In the genomic region with DNA sequence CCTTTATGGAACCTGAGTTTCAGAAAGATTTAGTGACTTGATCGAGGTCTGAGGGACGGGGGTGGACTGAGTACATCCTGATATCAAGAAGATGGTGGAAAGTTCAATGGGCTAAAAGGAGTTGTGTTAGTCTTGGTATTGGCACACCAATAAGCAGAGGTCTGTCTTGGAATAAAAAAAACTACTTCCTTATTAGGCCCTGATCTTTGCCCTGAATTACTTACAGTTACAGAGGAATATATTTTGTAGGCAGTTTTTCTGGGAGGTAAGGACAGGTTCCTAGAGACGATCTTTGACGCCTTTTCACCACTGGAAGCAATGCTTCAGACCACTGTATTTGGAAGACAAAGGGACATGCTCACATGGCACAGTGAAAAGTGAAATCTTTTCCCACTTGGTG, we compare ENCODE assay signal across 10 cellular contexts. TPM values are rescaled to one million over a fixed set of nuclear protein-coding genes. Genes with fewer than 3 reads are reported as not detected.
DNase-seq lines count a peak whose midpoint lies in the region; ATAC-seq, FAIRE-seq and TF ChIP-seq lines count a peak whose summit lies in the region.
"Had no signal": no experiment of that assay in that cellular context is flagged by ENCODE, and none has a peak within 500 bp of the region (broad histone marks: within the 10 kb centered on the region; RNA-seq: fewer than 3 reads in every experiment).

No MANE protein-coding gene starts in this region.

- H3K4me2 ChIP-seq in A549 (peak overlapping the region; percentile 79), HCT116 (ENCODE audit: low read length) (peak overlapping the region; percentile 72), mesendoderm (ENCODE audit: low read length) (no peak overlapping the region)

- no peaks in the 10 kb centered on the region for H4K20me1 ChIP-seq in HCT116 (ENCODE audit: insufficient read depth)

- H2AFZ ChIP-seq in HCT116 (ENCODE audit: low read depth, low read length, poor library complexity, severe bottlenecking) = peak overlapping the region; percentile 78

- H3K4me1 ChIP-seq in A549 (peaks cover 6% of the 10 kb centered on the region), HCT116 (ENCODE audit: control insufficient read depth in 1 of 2, insufficient read depth in 2 of 2, low read length in 2 of 2) (peaks cover 11 to 24% of the 10 kb centered on the region in 2 experiments), mesendoderm (ENCODE audit: control insufficient read depth, low read depth, low read length) (no peaks in the 10 kb centered on the region)

- no peak overlapping the region for H4K8ac ChIP-seq in mesendoderm (ENCODE audit: low read depth, low read length)

- peak overlapping the region; percentile 16 for H3K4ac ChIP-seq in mesendoderm (ENCODE audit: low read depth, low read length)

- TF ChIP-seq POLR2A in A549 (IDR thresholded peaks at IDR 0.05; ENCODE audit: low read length) (no peak), HCT116 (IDR thresholded peaks at IDR 0.05; ENCODE audit: borderline replicate concordance, extremely low read depth, insufficient read depth, insufficient read length) (no peak)

- no peak overlapping the region for H3K23ac ChIP-seq in mesendoderm (ENCODE audit: low read length)

- H3K56ac ChIP-seq in mesendoderm (ENCODE audit: low read length) = no peak overlapping the region

- DNase-seq in A549 (ENCODE audit: low read depth in 1 of 2, low spot score in 1 of 2) = peak in 1 of 2 experiments; percentile 1
- no peak for DNase-seq in HCT116 (ENCODE audit: low read depth, low spot score)
- DNase-seq in activated naive CD8-positive, alpha-beta T cell treated with anti-CD3 and anti-CD28 coated beads, Interleukin-2, amount 10 ng/mL, durations not matched to agents 7 days and 5 days = no peak
- DNase-seq in mesendoderm = peak; percentile 3
- DNase-seq in SW 1271 (lab: John Stamatoyannopoulos, UW) = no peak
- DNase-seq in substantia nigra (lab: John Stamatoyannopoulos, UW) = no peak
- DNase-seq: DMS79, NCI-H748 treated with DMSO at 0.1 percent for 48 hours had no signal

- TF ChIP-seq CTCF in A549 (IDR thresholded peaks at IDR 0.05) (no peak), HCT116 (IDR thresholded peaks at IDR 0.05 in 2 of 3, conservative IDR thresholded peaks at IDR 0.05 in 1 of 3; ENCODE audit: borderline replicate concordance in 1 of 3, insufficient read depth in 1 of 3, low read depth in 2 of 3, low read length in 2 of 3) (no peak)

- no peak for TF ChIP-seq RAD21 in A549 (conservative IDR thresholded peaks at IDR 0.05 in 1 of 2, IDR thresholded peaks at IDR 0.05 in 1 of 2)
- no peak for TF ChIP-seq RAD21 in HCT116 (IDR thresholded peaks at IDR 0.05; ENCODE audit: low read depth)

- H3K27ac Mint-ChIP-seq in activated naive CD8-positive, alpha-beta T cell treated with anti-CD3 and anti-CD28 coated beads, Interleukin-2, amount 10 ng/mL, durations not matched to agents 7 days and 5 days = no peak overlapping the region

- no peak overlapping the region for H2BK120ac ChIP-seq in mesendoderm (ENCODE audit: low read depth, low read length)

- peak in 1 of 2 experiments; percentile 12; a peak in 2 of 6 replicates for ATAC-seq in A549
- ATAC-seq in HCT116 = peak; percentile 4; the same call in 1 of the 2 replicates
- ATAC-seq in activated naive CD8-positive, alpha-beta T cell treated with anti-CD3 and anti-CD28 coated beads, Interleukin-2, amount 10 ng/mL, durations not matched to agents 7 days and 5 days (ENCODE audit: low read depth) = no peak
- ATAC-seq in GM18909 (IDR thresholded peaks at IDR 0.05; ENCODE audit: poor library complexity, unreplicated experiment) = no peak
- no peak for ATAC-seq in HG02938 (IDR thresholded peaks at IDR 0.05; ENCODE audit: unreplicated experiment)

- BruUV-seq in HCT116 (replicated peaks; lab: Mats Ljungman, UMichigan) = no TSS peak

- no peak overlapping the region for H2AK5ac ChIP-seq in mesendoderm (ENCODE audit: low read length)

- H3K36me3 Mint-ChIP-seq in activated naive CD8-positive, alpha-beta T cell treated with anti-CD3 and anti-CD28 coated beads, Interleukin-2, amount 10 ng/mL, durations not matched to agents 7 days and 5 days = no peaks in the 10 kb centered on the region

- no peaks in the 10 kb centered on the region for H3K36me3 ChIP-seq in HCT116 (ENCODE audit: control insufficient read depth in 1 of 2, insufficient read depth in 2 of 2, low read length in 2 of 2)
- H3K36me3 ChIP-seq in mesendoderm (ENCODE audit: control insufficient read depth, insufficient read depth, low read length) = no peaks in the 10 kb centered on the region

- H3K79me2 ChIP-seq in HCT116 (ENCODE audit: insufficient read depth, low read length) = no peaks in the 10 kb centered on the region
- no peaks in the 10 kb centered on the region for H3K79me2 ChIP-seq in mesendoderm (ENCODE audit: control insufficient read depth, insufficient read depth, low read length)

- peak overlapping the region; percentile 45 for H3K4me3 Mint-ChIP-seq in activated naive CD8-positive, alpha-beta T cell treated with anti-CD3 and anti-CD28 coated beads, Interleukin-2, amount 10 ng/mL, durations not matched to agents 7 days and 5 days

- H3K18ac ChIP-seq in mesendoderm (ENCODE audit: low read length) = no peak overlapping the region

- H3K9me3 Mint-ChIP-seq in activated naive CD8-positive, alpha-beta T cell treated with anti-CD3 and anti-CD28 coated beads, Interleukin-2, amount 10 ng/mL, durations not matched to agents 7 days and 5 days = no peaks in the 10 kb centered on the region

- no peak for TF ChIP-seq EP300 in A549 (IDR thresholded peaks at IDR 0.05)

- no peak overlapping the region for H2BK5ac ChIP-seq in mesendoderm (ENCODE audit: low read length)

- intact Hi-C loops in HCT116 (cut with micrococcal nuclease) = no loop called here

- H3K9ac ChIP-seq in HCT116 (ENCODE audit: low read length) (peak overlapping the region; percentile 11; the same call in 1 of the 2 replicates), mesendoderm (ENCODE audit: low read length) (no peak overlapping the region)

- POLR2A ChIA-PET in A549 (lab: Yijun Ruan, JAX) (no interaction called here), HCT116 (lab: Charles Lee) (no interaction called here)
- POLR2A ChIA-PET in activated naive CD8-positive, alpha-beta T cell treated with anti-CD3 and anti-CD28 coated beads, Interleukin-2, amount 10 ng/mL, durations not matched to agents 7 days and 5 days (lab: Charles Lee) = no interaction called here

- no peak for FAIRE-seq in A549 (lab: Jason Lieb, UNC)

- no peak overlapping the region for H2BK15ac ChIP-seq in mesendoderm (replicated peaks; ENCODE audit: low read depth)

- no peaks in the 10 kb centered on the region for H3K4me1 Mint-ChIP-seq in activated naive CD8-positive, alpha-beta T cell treated with anti-CD3 and anti-CD28 coated beads, Interleukin-2, amount 10 ng/mL, durations not matched to agents 7 days and 5 days

- peaks cover 5% of the 10 kb centered on the region for H3K27me3 Mint-ChIP-seq in activated naive CD8-positive, alpha-beta T cell treated with anti-CD3 and anti-CD28 coated beads, Interleukin-2, amount 10 ng/mL, durations not matched to agents 7 days and 5 days

- 83% methylated on average over 4 of the region's 4 CpGs for WGBS in A549 (ENCODE audit: missing lambda C conversion rate)
- no CpG with 5 or more reads among the region's 4 CpGs for WGBS in mesendoderm (ENCODE audit: extremely low coverage, insufficient coverage, low lambda C conversion rate)

- no peak overlapping the region for H4K5ac ChIP-seq in mesendoderm (ENCODE audit: low read length)

- no peaks in the 10 kb centered on the region for H3K9me2 ChIP-seq in HCT116 (ENCODE audit: insufficient read depth)

- CTCF ChIA-PET in A549 (lab: Yijun Ruan, JAX) = interaction anchor here (0.7 to 0.9 kb wide), 2 partner anchors 13 to 61 kb away, joined by 3 read pairs; no protein-coding TSS in a partner anchor
- CTCF ChIA-PET in HCT116 (lab: Charles Lee) = no interaction called here

- no peaks in the 10 kb centered on the region for H3K79me1 ChIP-seq in mesendoderm (ENCODE audit: low read length)

- RAD21 ChIA-PET in HCT116 (lab: Charles Lee; ENCODE audit: low non-redundant PET in 1 of 2, low total read pairs in 2 of 2, uncharacterized antibody in 2 of 2, unreplicated experiment in 2 of 2) = no interaction called here

- H3K27me3 ChIP-seq in HCT116 (ENCODE audit: insufficient read depth, low read length) (no peaks in the 10 kb centered on the region), mesendoderm (ENCODE audit: insufficient read depth, low read length, poor library complexity) (peaks cover 2% of the 10 kb centered on the region)

- H3K27ac ChIP-seq in A549 (peak overlapping the region in 1 of 2 experiments; percentile 84; a peak in 1 of 6 replicates), HCT116 (ENCODE audit: low read depth, low read length) (no peak overlapping the region), mesendoderm (ENCODE audit: low read depth, low read length) (no peak overlapping the region), substantia nigra (ENCODE audit: low read depth, low read length, poor library complexity, severe bottlenecking) (no peak overlapping the region)

- peak overlapping the region; percentile 54; the same call in 1 of the 3 replicates for H3K4me3 ChIP-seq in A549
- peak overlapping the region; percentile 9 to 50 for H3K4me3 ChIP-seq in HCT116 (replicated peaks in 1 of 2; ENCODE audit: low read depth in 1 of 2, low read length in 2 of 2)
- no peak overlapping the region for H3K4me3 ChIP-seq in mesendoderm (ENCODE audit: low read length)

- no peaks in the 10 kb centered on the region for H3K9me3 ChIP-seq in A549
- H3K9me3 ChIP-seq in HCT116 (ENCODE audit: control insufficient read depth in 1 of 2, insufficient read depth in 1 of 2, low read depth in 1 of 2, low read length in 2 of 2) = no peaks in the 10 kb centered on the region

TF ChIP-seq in A549, 52 proteins besides CTCF, POLR2A, EP300 and RAD21 (continues in another document):
- TF ChIP-seq HOXB13 (CRISPR knock-in tag; IDR thresholded peaks at IDR 0.05; ENCODE audit: low read depth) (no peak), FOSB (CRISPR knock-in tag; IDR thresholded peaks at IDR 0.05) (no peak)

TF ChIP-seq in HCT116, 20 proteins besides CTCF, POLR2A, EP300 and RAD21 (continues in another document):
- TF ChIP-seq JUND (IDR thresholded peaks at IDR 0.05) (no peak), ELF1 (IDR thresholded peaks at IDR 0.05; ENCODE audit: borderline replicate concordance, low read depth) (no peak), SP1 (IDR thresholded peaks at IDR 0.05; ENCODE audit: low read depth) (no peak), EGR1 (IDR thresholded peaks at IDR 0.05; ENCODE audit: low read depth) (no peak), EZH2phosphoT487 (IDR thresholded peaks at IDR 0.05; ENCODE audit: borderline replicate concordance) (no peak)

RNA-seq across cellular contexts. Expression of a gene that starts 0.7 kb away (rescaled TPM):
- polyA plus RNA-seq in A549 (2011; rRNA removed) (1.1 and 1.2 TPM in 2 replicates), A549 (2017; fragmentation: RNase III; extraction: RNeasy Plus Mini Kit Qiagen cat#74134 plus additional on column Dnase treatment) (0.32 to 0.47 TPM (median 0.34 TPM) in 3 replicates)
- polyA plus RNA-seq in A549 (2012; cell fraction: cytosol; rRNA removed) = 0.25 and 0.30 TPM in 2 replicates
- 0.17 and 0.21 TPM in 2 replicates for polyA plus RNA-seq in A549 (2012; cell fraction: nucleus; rRNA removed)
- 0.78 and 1.3 TPM in 2 replicates for polyA minus RNA-seq in A549 (2011; rRNA and poly(A)+ RNA removed)
- 2.6 TPM for total RNA-seq in HCT116 (2021; ENCODE audit: unreplicated experiment)
- 1.1 and 1.2 TPM in 2 replicates for polyA plus RNA-seq in HCT116 (2012)
- under 1 TPM in 1 of 2 experiments, not detected in 1; 0.08 TPM for total RNA-seq in activated naive CD8-positive, alpha-beta T cell treated with anti-CD3 and anti-CD28 coated beads, Interleukin-2, amount 10 ng/mL, durations not matched to agents 7 days and 5 days
- 0.88 TPM for polyA plus RNA-seq in mesendoderm (2013, experiment 1 of 2)
- polyA plus RNA-seq in mesendoderm (2013, experiment 2 of 2) = 0.91 TPM
